In genomic region chr6:18302561-18303439, GRCh38 we compare ENCODE assay signal across 14 cellular contexts. TPM values are rescaled to one million over a fixed set of nuclear protein-coding genes. Genes with fewer than 3 reads are reported as not detected.
A peak's percentile ranks its signal among the peaks of the same experiment; 100 is the strongest.
DNase-seq lines count a peak whose midpoint lies in the region; ATAC-seq and TF ChIP-seq lines count a peak whose summit lies in the region.
"Had no signal": no experiment of that assay in that cellular context is flagged by ENCODE, and none has a peak within 500 bp of the region (broad histone marks: within the 10 kb centered on the region; RNA-seq: fewer than 3 reads in every experiment).

No MANE protein-coding gene starts in this region.

- H3K27me3 ChIP-seq in BLaER1 treated with 17β-estradiol and CSF1 and Interleukin-3, amounts not matched to agents 10 nM and 100 nM: no peaks in the 10 kb centered on the region
- H3K27me3 ChIP-seq in OCI-LY3 (ENCODE audit: low read depth, low read length): no peaks in the 10 kb centered on the region

- no peaks in the 10 kb centered on the region for H3K9me3 ChIP-seq in BLaER1 treated with 17β-estradiol and CSF1 and Interleukin-3, amounts not matched to agents 10 nM and 100 nM (replicated peaks in 1 of 11)
- no peaks in the 10 kb centered on the region for H3K9me3 ChIP-seq in OCI-LY3 (ENCODE audit: insufficient read depth, low read length)
- H3K9me3 ChIP-seq: mucosa of descending colon had no signal

- H3K27ac ChIP-seq in BLaER1 treated with 17β-estradiol and CSF1 and Interleukin-3, amounts not matched to agents 10 nM and 100 nM: no peak overlapping the region
- H3K27ac ChIP-seq in OCI-LY3 (ENCODE audit: low read length): no peak overlapping the region

- ATAC-seq in GM18868 (IDR thresholded peaks at IDR 0.05; ENCODE audit: unreplicated experiment) (peak; percentile 52), HG03378 (IDR thresholded peaks at IDR 0.05; ENCODE audit: unreplicated experiment) (no peak), omental fat pad (ENCODE audit: low FRiP score) (no peak)
- ATAC-seq: mucosa of descending colon, Panc1 had no signal

- H3K27ac Mint-ChIP-seq in T-helper 2 cell treated with Interferon-gamma antibody and Interleukin-4, amounts not matched to agents 5 μg/mL and 100 μg/mL, for 36 hours: no peak overlapping the region
- H3K27ac Mint-ChIP-seq: stimulated activated naive CD8-positive, alpha-beta T cell treated with anti-CD3 and anti-CD28 coated beads, Interleukin-15, Interleukin-2, amounts not matched to agents 100 ng/mL and 50 ng/mL, for 24 hours had no signal

- peak overlapping the region in 6 of 11 experiments; percentile 7 to 39 (median 34); a peak in 6 of 22 replicates for H3K4me2 ChIP-seq in BLaER1 treated with 17β-estradiol and CSF1 and Interleukin-3, amounts not matched to agents 10 nM and 100 nM
- no peak overlapping the region for H3K4me2 ChIP-seq in OCI-LY3 (ENCODE audit: low read length)

- H3K4me1 ChIP-seq in BLaER1 treated with 17β-estradiol and CSF1 and Interleukin-3, amounts not matched to agents 10 nM and 100 nM: peaks cover 0 to 14% (median 7%) of the 10 kb centered on the region in 10 experiments; a peak in 8 of 20 replicates
- no peaks in the 10 kb centered on the region for H3K4me1 ChIP-seq in OCI-LY3 (ENCODE audit: low read length)

- H3K79me2 ChIP-seq in OCI-LY3 (ENCODE audit: low read length): no peaks in the 10 kb centered on the region

- H2AFZ ChIP-seq in OCI-LY3 (ENCODE audit: low read depth, low read length): no peak overlapping the region

- H3K36me3 Mint-ChIP-seq in T-helper 2 cell treated with Interferon-gamma antibody and Interleukin-4, amounts not matched to agents 5 μg/mL and 100 μg/mL, for 36 hours (ENCODE audit: low read depth): no peaks in the 10 kb centered on the region

- H4K20me1 ChIP-seq in BLaER1 treated with 17β-estradiol and CSF1 and Interleukin-3, amounts not matched to agents 10 nM and 100 nM: no peaks in the 10 kb centered on the region
- H4K20me1 ChIP-seq in OCI-LY3 (ENCODE audit: insufficient read depth, low read length): no peaks in the 10 kb centered on the region

- peaks cover 4% of the 10 kb centered on the region for H3K27me3 Mint-ChIP-seq in T-helper 2 cell treated with Interferon-gamma antibody and Interleukin-4, amounts not matched to agents 5 μg/mL and 100 μg/mL, for 36 hours (ENCODE audit: low read depth)
- H3K27me3 Mint-ChIP-seq: stimulated activated naive CD8-positive, alpha-beta T cell treated with anti-CD3 and anti-CD28 coated beads, Interleukin-15, Interleukin-2, amounts not matched to agents 100 ng/mL and 50 ng/mL, for 24 hours had no signal

- DNase-seq in fibroblast of the conjunctiva (ENCODE audit: low read depth) (peak; percentile 8), cerebellar nuclear complex (lab: John Stamatoyannopoulos, UW) (no peak), omental fat pad (ENCODE audit: low spot score) (no peak)
- no peak for DNase-seq in T-helper 2 cell treated with Interferon-gamma antibody and Interleukin-4, amounts not matched to agents 5 μg/mL and 100 μg/mL, for 36 hours (ENCODE audit: low spot score)
- DNase-seq: amniotic stem cell; DMS153; stimulated activated CD4-positive, alpha-beta T cell treated with anti-CD3 and anti-CD28 coated beads, Interleukin-12 subunit alpha, Interleukin-12 subunit beta, amount 100 ng/mL, for 4 hours had no signal

- no peak overlapping the region for H3K4me3 ChIP-seq in BLaER1 treated with 17β-estradiol and CSF1 and Interleukin-3, amounts not matched to agents 10 nM and 100 nM
- H3K4me3 ChIP-seq in OCI-LY3 (ENCODE audit: low read length): no peak overlapping the region
- H3K4me3 ChIP-seq: mucosa of descending colon had no signal

- H3K4me1 Mint-ChIP-seq in T-helper 2 cell treated with Interferon-gamma antibody and Interleukin-4, amounts not matched to agents 5 μg/mL and 100 μg/mL, for 36 hours (ENCODE audit: low read depth): no peaks in the 10 kb centered on the region

- no peaks in the 10 kb centered on the region for H3K9me3 Mint-ChIP-seq in T-helper 2 cell treated with Interferon-gamma antibody and Interleukin-4, amounts not matched to agents 5 μg/mL and 100 μg/mL, for 36 hours
- H3K9me3 Mint-ChIP-seq: stimulated activated naive CD8-positive, alpha-beta T cell treated with anti-CD3 and anti-CD28 coated beads, Interleukin-15, Interleukin-2, amounts not matched to agents 100 ng/mL and 50 ng/mL, for 24 hours had no signal

- TF ChIP-seq CTCF in OCI-LY3 (IDR thresholded peaks at IDR 0.05; ENCODE audit: low read depth, low read length): peak; percentile 24; the same call in 1 of the 2 replicates
- TF ChIP-seq CTCF in omental fat pad (IDR thresholded peaks at IDR 0.05): no peak

- H3K36me3 ChIP-seq in BLaER1 treated with 17β-estradiol and CSF1 and Interleukin-3, amounts not matched to agents 10 nM and 100 nM: no peaks in the 10 kb centered on the region
- H3K36me3 ChIP-seq in OCI-LY3 (replicated peaks; ENCODE audit: low read depth, low read length): no peaks in the 10 kb centered on the region

- no peak overlapping the region for H3K9ac ChIP-seq in BLaER1 treated with 17β-estradiol and CSF1 and Interleukin-3, amounts not matched to agents 10 nM and 100 nM
- H3K9ac ChIP-seq in OCI-LY3 (ENCODE audit: low read length): no peak overlapping the region

- no peak overlapping the region for H3K4me3 Mint-ChIP-seq in T-helper 2 cell treated with Interferon-gamma antibody and Interleukin-4, amounts not matched to agents 5 μg/mL and 100 μg/mL, for 36 hours
- H3K4me3 Mint-ChIP-seq: stimulated activated naive CD8-positive, alpha-beta T cell treated with anti-CD3 and anti-CD28 coated beads, Interleukin-15, Interleukin-2, amounts not matched to agents 100 ng/mL and 50 ng/mL, for 24 hours had no signal

RNA-seq across cellular contexts. Expression of gene DEK, which starts 38.5 kb away (rescaled TPM):
- 100 to 1,000 TPM in 2 of 4 donors, 10 to 100 TPM in 2; 68.1 to 106 (median 91.6) TPM for total RNA-seq in omental fat pad
